ENCODE assay signal across 21 cellular contexts in the genomic region with DNA sequence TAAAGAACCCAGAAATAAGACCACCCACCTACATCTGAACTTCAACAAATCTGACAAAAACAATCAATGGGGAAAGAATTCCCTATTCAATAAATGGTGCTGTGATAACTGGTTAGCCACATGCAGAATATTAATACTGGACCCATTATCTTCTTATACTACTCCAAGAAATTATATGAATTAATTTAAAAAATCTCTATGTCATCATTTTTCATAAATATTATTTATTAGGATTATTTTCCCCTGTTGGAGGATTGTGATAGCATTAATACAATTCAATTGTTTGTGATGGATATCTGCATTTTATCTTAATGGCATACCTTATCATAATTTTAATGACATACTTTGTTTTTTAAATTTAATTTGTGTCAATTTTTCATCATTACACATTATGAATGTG.
DNase-seq lines count a peak whose midpoint lies in the region; ATAC-seq, FAIRE-seq and TF ChIP-seq lines count a peak whose summit lies in the region.
"Had no signal": no experiment of that assay in that cellular context is flagged by ENCODE, and none has a peak within 500 bp of the region (broad histone marks: within the 10 kb centered on the region; RNA-seq: fewer than 3 reads in every experiment).

No MANE protein-coding gene starts in this region.

- no peak overlapping the region for H3K27ac Mint-ChIP-seq in activated CD4-positive, alpha-beta memory T cell treated with anti-CD3 and anti-CD28 coated beads, Interleukin-2, amount 10 ng/mL, durations not matched to agents 7 days and 5 days
- H3K27ac Mint-ChIP-seq: B cell; CD4-positive, alpha-beta T cell; CD8-positive, alpha-beta T cell had no signal

- H3K79me2 ChIP-seq in H1 (ENCODE audit: control insufficient read depth in 1 of 2, insufficient read depth in 2 of 2, low read length in 2 of 2) (no peaks in the 10 kb centered on the region), hepatocyte (no peaks in the 10 kb centered on the region)

- no peak overlapping the region for H4K8ac ChIP-seq in IMR-90 (ENCODE audit: low read depth in 2 of 2, low read length in 2 of 2)
- no peak overlapping the region for H4K8ac ChIP-seq in H1 (ENCODE audit: extremely low read depth, insufficient read depth, low read length)

- H3K27ac ChIP-seq in A549 (no peak overlapping the region), IMR-90 (ENCODE audit: insufficient read depth, low read length) (no peak overlapping the region), H1 (ENCODE audit: low read depth, low read length) (no peak overlapping the region), adrenal gland (no peak overlapping the region), hepatocyte (no peak overlapping the region)
- H3K27ac ChIP-seq: BLaER1 treated with 17β-estradiol and CSF1 and Interleukin-3, amounts not matched to agents 10 nM and 100 nM; C4-2B had no signal

- H3K9me3 Mint-ChIP-seq in activated CD4-positive, alpha-beta memory T cell treated with anti-CD3 and anti-CD28 coated beads, Interleukin-2, amount 10 ng/mL, durations not matched to agents 7 days and 5 days, result peaks cover 1% of the 10 kb centered on the region

- no peaks in the 10 kb centered on the region for H3K4me1 Mint-ChIP-seq in activated CD4-positive, alpha-beta memory T cell treated with anti-CD3 and anti-CD28 coated beads, Interleukin-2, amount 10 ng/mL, durations not matched to agents 7 days and 5 days
- H3K4me1 Mint-ChIP-seq: B cell had no signal

- H3K18ac ChIP-seq in IMR-90 (ENCODE audit: low read depth, low read length) (no peak overlapping the region), H1 (ENCODE audit: extremely low read depth, low read length) (no peak overlapping the region)

- TF ChIP-seq RAD21 in A549 (conservative IDR thresholded peaks at IDR 0.05 in 1 of 2, IDR thresholded peaks at IDR 0.05 in 1 of 2) (no peak), IMR-90 (IDR thresholded peaks at IDR 0.05; ENCODE audit: low read length) (no peak), H1 (IDR thresholded peaks at IDR 0.05 in 1 of 2, conservative IDR thresholded peaks at IDR 0.05 in 1 of 2; ENCODE audit: low read depth in 2 of 2, low read length in 2 of 2) (no peak)

- H2BK20ac ChIP-seq in IMR-90 (ENCODE audit: low read depth, low read length) (no peak overlapping the region), H1 (ENCODE audit: low read length) (no peak overlapping the region)

- H3K4me1 ChIP-seq in A549 (no peaks in the 10 kb centered on the region), IMR-90 (ENCODE audit: control insufficient read depth, insufficient read depth, low read length) (no peaks in the 10 kb centered on the region), H1 (replicated peaks in 1 of 4; ENCODE audit: control insufficient read depth in 3 of 4, insufficient read depth in 4 of 4, low read length in 3 of 4) (no peaks in the 10 kb centered on the region), adrenal gland (replicated peaks in 1 of 2) (no peaks in the 10 kb centered on the region), hepatocyte (ENCODE audit: insufficient read depth) (no peaks in the 10 kb centered on the region)
- H3K4me1 ChIP-seq: BLaER1 treated with 17β-estradiol and CSF1 and Interleukin-3, amounts not matched to agents 10 nM and 100 nM; Caco-2 had no signal

- H3K79me1 ChIP-seq in IMR-90 (ENCODE audit: low read depth in 1 of 2, low read length in 2 of 2) (no peaks in the 10 kb centered on the region), H1 (ENCODE audit: low read depth, low read length) (no peaks in the 10 kb centered on the region)

- H2AK5ac ChIP-seq in IMR-90 (ENCODE audit: low read depth, low read length) (no peak overlapping the region), H1 (ENCODE audit: low read depth, low read length) (no peak overlapping the region)

- H3K9me3 ChIP-seq in A549 (no peaks in the 10 kb centered on the region), IMR-90 (ENCODE audit: control insufficient read depth, insufficient read depth, low read length) (peaks cover 7% of the 10 kb centered on the region), H1 (ENCODE audit: insufficient read depth in 2 of 2, low read depth in 1 of 2, low read length in 1 of 2) (no peaks in the 10 kb centered on the region; a peak in 1 of 4 replicates), adrenal gland (replicated peaks in 1 of 3) (no peaks in the 10 kb centered on the region), hepatocyte (ENCODE audit: low read depth) (no peaks in the 10 kb centered on the region)
- H3K9me3 ChIP-seq: BLaER1 treated with 17β-estradiol and CSF1 and Interleukin-3, amounts not matched to agents 10 nM and 100 nM; Caco-2 had no signal

- POLR2A ChIA-PET in A549 (lab: Yijun Ruan, JAX) (no interaction called here), IMR-90 (lab: Charles Lee; ENCODE audit: unreplicated experiment) (no interaction called here), H1 (lab: Charles Lee; ENCODE audit: partially characterized antibody) (no interaction called here)
- POLR2A ChIA-PET in activated CD4-positive, alpha-beta memory T cell treated with anti-CD3 and anti-CD28 coated beads, Interleukin-2, amount 10 ng/mL, durations not matched to agents 7 days and 5 days (lab: Charles Lee), result no interaction called here

- no peak for FAIRE-seq in A549 (lab: Jason Lieb, UNC)
- peak; percentile 32 for FAIRE-seq in H1 (lab: Jason Lieb, UNC)
- FAIRE-seq: D721Med, G401.6, GM12891, GM19239 had no signal

- H2AFZ ChIP-seq in IMR-90 (replicated peaks; ENCODE audit: low read length, poor library complexity) (no peak overlapping the region), H1 (ENCODE audit: low read length) (no peak overlapping the region), hepatocyte (no peak overlapping the region)

- dilution Hi-C loops in IMR-90 (cut with HindIII; ENCODE audit: low sequenced_read_pairs, unreplicated experiment), result no loop called here

- H4K91ac ChIP-seq in IMR-90 (ENCODE audit: insufficient read depth, low read depth, low read length) (no peak overlapping the region), H1 (replicated peaks; ENCODE audit: insufficient read length, low read length) (no peak overlapping the region)

- no peak for DNase-seq in A549 (ENCODE audit: low read depth in 1 of 2, low spot score in 1 of 2)
- DNase-seq in IMR-90, result no peak
- DNase-seq in H1 (ENCODE audit: low read depth in 1 of 2, low spot score in 2 of 2), result no peak
- DNase-seq in adrenal gland, result no peak
- no peak for DNase-seq in activated CD4-positive, alpha-beta memory T cell treated with anti-CD3 and anti-CD28 coated beads, Interleukin-2, amount 10 ng/mL, durations not matched to agents 7 days and 5 days
- DNase-seq in hepatocyte (ENCODE audit: low spot score), result no peak
- DNase-seq: 8988T; AML-193; Caco-2; Calu3; CD4-positive, alpha-beta T cell; CD8-positive, alpha-beta T cell; DMS79 treated with DMSO at 0.1 percent for 48 hours; GF-D8 had no signal

- no peak overlapping the region for H2AK9ac ChIP-seq in IMR-90 (replicated peaks; ENCODE audit: low read depth, low read length, poor library complexity)

- TF ChIP-seq CTCF in A549 (IDR thresholded peaks at IDR 0.05) (no peak), IMR-90 (conservative IDR thresholded peaks at IDR 0.05; ENCODE audit: low read depth, low read length) (no peak), H1 (IDR thresholded peaks at IDR 0.05; ENCODE audit: control extremely low read depth in 1 of 3, insufficient read depth in 1 of 3, low read depth in 1 of 3, low read length in 3 of 3) (no peak), adrenal gland (IDR thresholded peaks at IDR 0.05) (no peak), hepatocyte (IDR thresholded peaks at IDR 0.05; ENCODE audit: poor library complexity) (no peak)

- H3K27me3 ChIP-seq in IMR-90 (ENCODE audit: control insufficient read depth, insufficient read depth, low read length), result no peaks in the 10 kb centered on the region
- no peaks in the 10 kb centered on the region for H3K27me3 ChIP-seq in H1 (replicated peaks in 1 of 4; ENCODE audit: control insufficient read depth in 3 of 4, extremely low read depth in 1 of 4, insufficient read depth in 3 of 4, low read length in 3 of 4)
- H3K27me3 ChIP-seq in adrenal gland, result no peaks in the 10 kb centered on the region
- H3K27me3 ChIP-seq in hepatocyte, result no peaks in the 10 kb centered on the region
- H3K27me3 ChIP-seq: BLaER1 treated with 17β-estradiol and CSF1 and Interleukin-3, amounts not matched to agents 10 nM and 100 nM had no signal

- ATAC-seq in A549 (no peak), IMR-90 (ENCODE audit: low read depth) (no peak)
- ATAC-seq: CD8-positive, alpha-beta T cell had no signal

- in situ Hi-C loops in IMR-90 (cut with MboI; ENCODE audit: low sequenced_read_pairs), result no loop called here

- H2BK12ac ChIP-seq in H1 (ENCODE audit: low read depth, low read length), result no peak overlapping the region

- TF ChIP-seq POLR2A in A549 (IDR thresholded peaks at IDR 0.05; ENCODE audit: low read length), result no peak
- TF ChIP-seq POLR2A in IMR-90 (IDR thresholded peaks at IDR 0.05; ENCODE audit: low read depth, low read length), result no peak
- no peak for TF ChIP-seq POLR2A in H1 (IDR thresholded peaks at IDR 0.05; ENCODE audit: control extremely low read depth in 1 of 2, low read depth in 2 of 2, low read length in 2 of 2)
- TF ChIP-seq POLR2A in adrenal gland (IDR thresholded peaks at IDR 0.05), result no peak

- H3K9me1 ChIP-seq in IMR-90 (ENCODE audit: insufficient read depth, low read length), result no peaks in the 10 kb centered on the region

- H3K14ac ChIP-seq in IMR-90 (replicated peaks; ENCODE audit: low read depth, low read length) (no peak overlapping the region), H1 (ENCODE audit: insufficient read length) (no peak overlapping the region)

- H3K9me2 ChIP-seq in hepatocyte (replicated peaks; ENCODE audit: insufficient read depth), result no peaks in the 10 kb centered on the region

- H2BK15ac ChIP-seq in IMR-90 (ENCODE audit: low read depth, low read length) (no peak overlapping the region), H1 (ENCODE audit: low read length) (no peak overlapping the region)

- BruUV-seq in IMR-90 (replicated peaks; lab: Mats Ljungman, UMichigan), result no TSS peak

- CTCF ChIA-PET in A549 (lab: Yijun Ruan, JAX), result no interaction called here
- CTCF ChIA-PET in IMR-90 (lab: Yijun Ruan, JAX), result no interaction called here
- CTCF ChIA-PET in H1 (lab: Charles Lee; ENCODE audit: partially characterized antibody), result interaction anchor here (1.0 kb wide), 1 partner anchor 209 kb away, joined by 3 read pairs; no protein-coding TSS in a partner anchor
- CTCF ChIA-PET in activated CD4-positive, alpha-beta memory T cell treated with anti-CD3 and anti-CD28 coated beads, Interleukin-2, amount 10 ng/mL, durations not matched to agents 7 days and 5 days (lab: Charles Lee), result no interaction called here

- H4K5ac ChIP-seq in IMR-90 (ENCODE audit: low read depth, low read length), result no peak overlapping the region
- H4K5ac ChIP-seq in H1 (ENCODE audit: insufficient read length, low read depth, low read length), result no peak overlapping the region

- H3K4me3 ChIP-seq in A549 (no peak overlapping the region), IMR-90 (ENCODE audit: insufficient read depth, low read depth, low read length) (no peak overlapping the region), H1 (ENCODE audit: extremely low read depth in 1 of 4, insufficient read depth in 2 of 4, low read depth in 3 of 4, low read length in 4 of 4) (no peak overlapping the region), adrenal gland (no peak overlapping the region), hepatocyte (no peak overlapping the region)
- H3K4me3 ChIP-seq: BLaER1 treated with 17β-estradiol and CSF1 and Interleukin-3, amounts not matched to agents 10 nM and 100 nM had no signal

- H3K36me3 Mint-ChIP-seq in activated CD4-positive, alpha-beta memory T cell treated with anti-CD3 and anti-CD28 coated beads, Interleukin-2, amount 10 ng/mL, durations not matched to agents 7 days and 5 days (ENCODE audit: low read depth), result no peaks in the 10 kb centered on the region
- H3K36me3 Mint-ChIP-seq: CD8-positive, alpha-beta T cell had no signal

- no peak overlapping the region for H3K4me2 ChIP-seq in A549
- H3K4me2 ChIP-seq in IMR-90 (ENCODE audit: low read depth, low read length), result no peak overlapping the region
- H3K4me2 ChIP-seq in H1 (ENCODE audit: insufficient read depth in 1 of 2, low read depth in 2 of 2, low read length in 2 of 2), result no peak overlapping the region
- H3K4me2 ChIP-seq in hepatocyte, result no peak overlapping the region
- H3K4me2 ChIP-seq: BLaER1 treated with 17β-estradiol and CSF1 and Interleukin-3, amounts not matched to agents 10 nM and 100 nM had no signal

- no peaks in the 10 kb centered on the region for H3K36me3 ChIP-seq in IMR-90 (ENCODE audit: control insufficient read depth, insufficient read depth, low read length)
- H3K36me3 ChIP-seq in H1 (ENCODE audit: control insufficient read depth in 2 of 4, insufficient read depth in 4 of 4, low read length in 3 of 4), result no peaks in the 10 kb centered on the region
- no peaks in the 10 kb centered on the region for H3K36me3 ChIP-seq in adrenal gland (replicated peaks in 1 of 2)
- H3K36me3 ChIP-seq in hepatocyte (replicated peaks; ENCODE audit: insufficient read depth, low read depth), result no peaks in the 10 kb centered on the region
- H3K36me3 ChIP-seq: BLaER1 treated with 17β-estradiol and CSF1 and Interleukin-3, amounts not matched to agents 10 nM and 100 nM had no signal

- intact Hi-C loops in IMR-90 (cut with micrococcal nuclease), result no loop called here
- intact Hi-C loops in adrenal gland (cut with DNase I), result no loop called here

- no peak overlapping the region for H3K4ac ChIP-seq in IMR-90 (ENCODE audit: low read depth, low read length)
- no peak overlapping the region for H3K4ac ChIP-seq in H1 (replicated peaks; ENCODE audit: insufficient read length, low read depth, low read length)

- H2BK120ac ChIP-seq in IMR-90 (ENCODE audit: low read depth, low read length), result no peak overlapping the region
- H2BK120ac ChIP-seq in H1 (replicated peaks; ENCODE audit: low read depth, low read length), result no peak overlapping the region

- H4K20me1 ChIP-seq in IMR-90 (ENCODE audit: insufficient read depth, low read length), result no peaks in the 10 kb centered on the region
- H4K20me1 ChIP-seq in H1 (replicated peaks in 1 of 2; ENCODE audit: control insufficient read depth in 1 of 2, insufficient read depth in 2 of 2, low read length in 2 of 2), result no peaks in the 10 kb centered on the region
- H4K20me1 ChIP-seq in hepatocyte (ENCODE audit: insufficient read depth, poor library complexity, severe bottlenecking), result no peaks in the 10 kb centered on the region
- H4K20me1 ChIP-seq: BLaER1 treated with 17β-estradiol and CSF1 and Interleukin-3, amounts not matched to agents 10 nM and 100 nM had no signal

- TF ChIP-seq EP300 in A549 (IDR thresholded peaks at IDR 0.05), result no peak
- TF ChIP-seq EP300 in H1 (IDR thresholded peaks at IDR 0.05; ENCODE audit: borderline replicate concordance in 1 of 2, low read depth in 2 of 2, low read length in 2 of 2), result no peak

- no peak overlapping the region for H3K9ac ChIP-seq in IMR-90 (ENCODE audit: low read depth, low read length)
- H3K9ac ChIP-seq in H1 (replicated peaks in 1 of 4; ENCODE audit: extremely low read depth in 1 of 4, low read depth in 3 of 4, low read length in 3 of 4), result no peak overlapping the region
- H3K9ac ChIP-seq: BLaER1 treated with 17β-estradiol and CSF1 and Interleukin-3, amounts not matched to agents 10 nM and 100 nM had no signal

- H3K27me3 Mint-ChIP-seq in activated CD4-positive, alpha-beta memory T cell treated with anti-CD3 and anti-CD28 coated beads, Interleukin-2, amount 10 ng/mL, durations not matched to agents 7 days and 5 days, result no peaks in the 10 kb centered on the region
- H3K27me3 Mint-ChIP-seq: B cell; CD4-positive, alpha-beta T cell had no signal

- H3K23ac ChIP-seq in IMR-90 (ENCODE audit: low read depth, low read length) (no peak overlapping the region), H1 (ENCODE audit: insufficient read length) (no peak overlapping the region)

- H3K23me2 ChIP-seq in H1 (ENCODE audit: low read depth, low read length), result no peaks in the 10 kb centered on the region

- H3K4me3 Mint-ChIP-seq in activated CD4-positive, alpha-beta memory T cell treated with anti-CD3 and anti-CD28 coated beads, Interleukin-2, amount 10 ng/mL, durations not matched to agents 7 days and 5 days, result no peak overlapping the region
- H3K4me3 Mint-ChIP-seq: B cell; CD4-positive, alpha-beta T cell; CD8-positive, alpha-beta T cell had no signal

- H3K56ac ChIP-seq in IMR-90 (ENCODE audit: extremely low read depth, insufficient read depth, low read length) (no peak overlapping the region), H1 (replicated peaks; ENCODE audit: insufficient read length, low read depth, low read length) (no peak overlapping the region)

- H2BK5ac ChIP-seq in IMR-90 (ENCODE audit: low read depth, low read length, poor library complexity, severe bottlenecking) (no peak overlapping the region), H1 (ENCODE audit: low read depth, low read length) (no peak overlapping the region)

Comparison
In these comparisons a context has a peak if more than half of its experiments do, and no peak if none do; other contexts are left out.
1. Of the 18 proteins assayed by ChIP-seq in both H1 and A549: peak only in H1: none; only in A549: MAFK; in both: none; in neither: 17.